ENCODE assay signal across 9 cellular contexts in the genomic region with DNA sequence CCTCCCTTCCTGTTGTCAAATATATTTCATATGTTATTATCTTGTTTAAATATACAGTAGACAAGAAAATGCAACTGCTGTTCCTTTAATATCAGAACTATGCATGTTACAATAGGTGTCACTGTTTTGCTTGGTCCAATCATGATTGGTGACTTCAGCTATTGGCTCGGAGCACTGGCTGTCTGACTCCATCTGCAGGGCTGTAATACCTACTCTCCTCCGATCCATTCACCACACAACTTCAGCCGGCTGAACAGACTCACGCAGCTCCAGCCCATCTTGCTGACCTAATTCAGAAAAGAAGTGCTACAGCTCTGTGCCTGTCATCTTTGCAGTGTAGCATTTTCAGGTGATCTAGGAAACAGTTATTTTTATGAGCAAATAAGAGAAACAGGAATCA. TPM values are rescaled to one million over a fixed set of nuclear protein-coding genes. Genes with fewer than 3 reads are reported as not detected.
DNase-seq lines count a peak whose midpoint lies in the region; ATAC-seq and TF ChIP-seq lines count a peak whose summit lies in the region.
"Had no signal": no experiment of that assay in that cellular context is flagged by ENCODE, and none has a peak within 500 bp of the region (broad histone marks: within the 10 kb centered on the region; RNA-seq: fewer than 3 reads in every experiment).

TSS of gene BTBD3 (plus strand) at position 231 of the 400 bp plus-strand sequence. CDS start 383 bp downstream, outside the sequence.

- H3K27me3 ChIP-seq in BE2C = no peaks in the 10 kb centered on the region
- H3K27me3 ChIP-seq in left ventricle myocardium inferior (ENCODE audit: low read depth) = no peaks in the 10 kb centered on the region
- H3K27me3 ChIP-seq in rectal smooth muscle tissue (ENCODE audit: control insufficient read depth, insufficient read depth, low read length) = no peaks in the 10 kb centered on the region

- no peak for TF ChIP-seq CTCF in BE2C (IDR thresholded peaks at IDR 0.05; ENCODE audit: low read depth, low read length)
- TF ChIP-seq CTCF in left ventricle myocardium inferior (IDR thresholded peaks at IDR 0.05; ENCODE audit: borderline replicate concordance) = peak; percentile 29

- peak; percentile 78 for ATAC-seq in GM21390 (IDR thresholded peaks at IDR 0.05; ENCODE audit: unreplicated experiment)
- ATAC-seq in GM18520 (IDR thresholded peaks at IDR 0.05; ENCODE audit: unreplicated experiment) = no peak
- ATAC-seq in HG03045 (IDR thresholded peaks at IDR 0.05; ENCODE audit: unreplicated experiment) = no peak

- no peaks in the 10 kb centered on the region for H3K4me1 ChIP-seq in BE2C
- peaks cover 89% of the 10 kb centered on the region for H3K4me1 ChIP-seq in left ventricle myocardium inferior
- H3K4me1 ChIP-seq in rectal smooth muscle tissue (ENCODE audit: control insufficient read depth, insufficient read depth, low read length) = no peaks in the 10 kb centered on the region

- H3K27ac ChIP-seq in left ventricle myocardium inferior (replicated peaks) (peak within 1 kb of the TSS; percentile 79), rectal smooth muscle tissue (ENCODE audit: low read depth, low read length) (peak within 1 kb of the TSS; percentile 1)
- H3K27ac ChIP-seq: epithelial cell of prostate had no signal

- H3K36me3 ChIP-seq in BE2C (no peaks in the 10 kb centered on the region), left ventricle myocardium inferior (no peaks in the 10 kb centered on the region), rectal smooth muscle tissue (ENCODE audit: control insufficient read depth, insufficient read depth, low read length) (no peaks in the 10 kb centered on the region)

- H3K9me3 ChIP-seq in BE2C (no peaks in the 10 kb centered on the region), left ventricle myocardium inferior (replicated peaks) (no peaks in the 10 kb centered on the region)

- intact Hi-C loops in left ventricle myocardium inferior (cut with micrococcal nuclease) = no loop called here

- no peak within 1 kb of the TSS for H3K9ac ChIP-seq in rectal smooth muscle tissue (ENCODE audit: low read length)

- H3K4me3 ChIP-seq in BE2C (ENCODE audit: low read depth, low read length) = no peak within 1 kb of the TSS
- H3K4me3 ChIP-seq in left ventricle myocardium inferior = peak within 1 kb of the TSS; percentile 67
- peak within 1 kb of the TSS; percentile 62 for H3K4me3 ChIP-seq in rectal smooth muscle tissue (ENCODE audit: low read length)

- DNase-seq in BE2C (peak; percentile 35), NCI-H146 treated with DMSO at 0.1 percent for 48 hours (lab: John Stamatoyannopoulos, UW; ENCODE audit: unreplicated experiment) (peak; percentile 93), amygdala (lab: John Stamatoyannopoulos, UW) (peak in 42 of 56 donors; percentile 10 to 78 (median 51)), left ventricle myocardium inferior (peak; percentile 66)

RNA-seq across cellular contexts. Expression of gene BTBD3, which starts in this region (rescaled TPM):
- polyA plus RNA-seq in BE2C (2012; ENCODE audit: insufficient read depth, insufficient read length, low read depth) = 32.3 TPM
- 28.3 TPM for total RNA-seq in left ventricle myocardium inferior

Comparison
In these comparisons a context has a peak if more than half of its experiments do, and no peak if none do; other contexts are left out.
1. DNase-seq: peak in every context shown above with its lines; median percentile 93 in NCI-H146 treated with DMSO at 0.1 percent for 48 hours; 66 in left ventricle myocardium inferior; 51 in amygdala; 35 in BE2C.